Comparison of ENCODE assay signal across 22 cellular contexts in genomic region chr9:21465138-21465537, GRCh38. TPM values are rescaled to one million over a fixed set of nuclear protein-coding genes. Genes with fewer than 3 reads are reported as not detected.
"Had no signal": no experiment of that assay in that cellular context is flagged by ENCODE, and none has a peak within 500 bp of the region (broad histone marks: within the 10 kb centered on the region; RNA-seq: fewer than 3 reads in every experiment).

No MANE protein-coding gene starts in this region.

- H3K36me3 ChIP-seq: esophagus muscularis mucosa, gastroesophageal sphincter, heart left ventricle, lower lobe of right lung had no signal

- H3K4me2 ChIP-seq: hepatocyte had no signal

- ATAC-seq: gastroesophageal sphincter, heart left ventricle, left ventricle myocardium superior had no signal

- H3K4me3 ChIP-seq: coronary artery, dorsolateral prefrontal cortex, esophagus muscularis mucosa, gastroesophageal sphincter, heart left ventricle, hepatocyte, lower lobe of right lung, mucosa of descending colon had no signal

- H3K27ac ChIP-seq: coronary artery, dorsolateral prefrontal cortex, esophagus muscularis mucosa, foreskin keratinocyte, gastroesophageal sphincter, heart left ventricle, hepatocyte, lower lobe of right lung had no signal

- H2AFZ ChIP-seq: hepatocyte had no signal

- H3K9me3 ChIP-seq: mucosa of descending colon had no signal

- H3K4me1 ChIP-seq: esophagus muscularis mucosa, foreskin keratinocyte, gastroesophageal sphincter, heart left ventricle, lower lobe of right lung had no signal

- H3K27me3 ChIP-seq: dorsolateral prefrontal cortex, foreskin keratinocyte, gastroesophageal sphincter, hepatocyte had no signal

- DNase-seq: dermis blood vessel endothelial cell; dorsolateral prefrontal cortex; effector CD4-positive, alpha-beta T cell; effector memory CD4-positive, alpha-beta T cell; foreskin keratinocyte; heart left ventricle; hypothalamus; islet precursor cell; kidney; left colon; left ventricle myocardium superior; lower lobe of right lung; naive B cell had no signal

RNA-seq across cellular contexts. Expression of gene IFNE, which starts 17.0 kb away (rescaled TPM):
- polyA plus RNA-seq: heart left ventricle, hepatocyte, immature natural killer cell had no signal

RNA-seq across cellular contexts. Expression of gene IFNA1, which starts 24.9 kb away (rescaled TPM):
- polyA plus RNA-seq: endothelial cell of umbilical vein, esophagus, fibroblast of lung, foreskin keratinocyte, heart left ventricle, hepatocyte, immature natural killer cell had no signal

RNA-seq across cellular contexts. Expression of gene IFNA8, which starts 56.2 kb away (rescaled TPM):
- polyA plus RNA-seq: endothelial cell of umbilical vein, esophagus, fibroblast of lung, foreskin keratinocyte, heart left ventricle, hepatocyte, immature natural killer cell had no signal
